Comparison of ENCODE assay signal across 9 cellular contexts in the genomic region with DNA sequence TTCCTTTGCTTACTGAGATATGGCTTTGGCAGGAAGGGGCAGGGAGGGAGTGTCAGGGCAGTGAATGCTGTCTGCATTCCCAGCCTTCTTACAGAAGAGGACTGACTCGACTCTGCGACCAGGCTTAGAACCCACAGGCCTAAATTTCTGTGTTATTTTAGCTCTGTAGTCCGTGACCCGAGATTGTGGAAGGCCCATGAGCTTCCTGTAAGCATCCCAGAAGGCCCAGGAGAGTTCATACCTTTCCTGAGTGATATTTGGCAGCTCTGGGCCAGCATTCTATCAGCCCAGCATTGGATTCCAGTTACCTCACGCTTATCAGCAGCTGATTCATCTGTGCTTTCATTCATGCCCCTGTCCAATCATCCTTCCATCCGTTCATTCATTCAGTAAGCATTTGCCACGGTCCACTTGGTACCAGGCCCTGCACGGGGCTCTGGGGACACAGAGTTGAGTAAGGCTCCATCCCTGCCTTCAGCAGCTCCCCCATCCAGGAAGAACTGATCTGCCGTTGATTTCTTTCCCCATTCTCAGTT. TPM values are rescaled to one million over a fixed set of nuclear protein-coding genes. Genes with fewer than 3 reads are reported as not detected.
A peak's percentile ranks its signal among the peaks of the same experiment; 100 is the strongest.
DNase-seq lines count a peak whose midpoint lies in the region; ATAC-seq and TF ChIP-seq lines count a peak whose summit lies in the region.
"Had no signal": no experiment of that assay in that cellular context is flagged by ENCODE, and none has a peak within 500 bp of the region (broad histone marks: within the 10 kb centered on the region; RNA-seq: fewer than 3 reads in every experiment).

No MANE protein-coding gene starts in this region.

- H3K27me3 ChIP-seq in sigmoid colon: no peaks in the 10 kb centered on the region

- 71 to 81% methylated on average over 9 of the region's 9 CpGs for WGBS in sigmoid colon, 2 donors

- H3K4me1 ChIP-seq in sigmoid colon: peaks cover 0 to 21% (median 16%) of the 10 kb centered on the region in 4 donors

- H3K4me3 ChIP-seq in fibroblast of the aortic adventitia (ENCODE audit: low read depth, low read length) (no peak overlapping the region), sigmoid colon (no peak overlapping the region)

- ATAC-seq in GM19023 (IDR thresholded peaks at IDR 0.05; ENCODE audit: unreplicated experiment) (no peak), HG02623 (IDR thresholded peaks at IDR 0.05; ENCODE audit: unreplicated experiment) (no peak)

- H3K9me3 ChIP-seq in sigmoid colon: no peaks in the 10 kb centered on the region

- TF ChIP-seq CTCF in RWPE1 (conservative IDR thresholded peaks at IDR 0.05; ENCODE audit: low read depth): no peak
- no peak for TF ChIP-seq CTCF in fibroblast of the aortic adventitia (IDR thresholded peaks at IDR 0.05; ENCODE audit: insufficient read depth, low read length)
- no peak for TF ChIP-seq CTCF in sigmoid colon (IDR thresholded peaks at IDR 0.05)

- no peak for TF ChIP-seq POLR2A in sigmoid colon (IDR thresholded peaks at IDR 0.05)

- TF ChIP-seq EP300 in sigmoid colon (IDR thresholded peaks at IDR 0.05): no peak

- DNase-seq in Daoy (ENCODE audit: low read depth) (peak; percentile 96), RWPE1 (ENCODE audit: low spot score) (peak; percentile 87), fibroblast of the aortic adventitia (ENCODE audit: low read depth) (peak; percentile 96), sigmoid colon (no peak), superior temporal gyrus (ENCODE audit: extremely low spot score) (no peak), NCI-H187 (lab: John Stamatoyannopoulos, UW) (no peak)
- DNase-seq: NCI-H1092 had no signal

- POLR2A ChIA-PET in RWPE1 (lab: Yijun Ruan, JAX; ENCODE audit: low non-redundant PET): interaction anchor here (0.6 to 0.7 kb wide), 2 partner anchors 95 to 216 kb away, joined by 3 to 4 read pairs; no protein-coding TSS in a partner anchor

- intact Hi-C loops in sigmoid colon (cut with DNase I): loop anchor here (5.0 kb wide), 1 partner anchor 454 kb away; no protein-coding TSS in a partner anchor

- CTCF ChIA-PET in RWPE1 (lab: Yijun Ruan, JAX): interaction anchor here (0.5 to 10.1 kb wide), 13 partner anchors 11 to 394 kb away, joined by 3 to 138 read pairs (median 4); a partner anchor contains a TSS

- H3K27ac ChIP-seq in RWPE1 (peak overlapping the region; percentile 79), sigmoid colon (peak overlapping the region; percentile 47 to 78 (median 61))

- peaks cover 0 to 49% (median 20%) of the 10 kb centered on the region in 4 donors for H3K36me3 ChIP-seq in sigmoid colon

RNA-seq across cellular contexts. Expression of a gene that starts 28.2 kb away (rescaled TPM):
- 103 and 113 TPM in 2 replicates for total RNA-seq in Daoy (2014; rRNA removed; shearing (Covaris generic))
- total RNA-seq in fibroblast of the aortic adventitia (ENCODE audit: low replicate concordance) (47.3 and 54.9 TPM in 2 replicates), sigmoid colon (10 to 100 TPM; 11.6 to 30.9 (median 25.4) TPM)
- 10 to 100 TPM; 31.2 to 70.9 (median 41.8) TPM for polyA plus RNA-seq in sigmoid colon

RNA-seq across cellular contexts. Expression of a gene that starts 52.5 kb away (rescaled TPM):
- 166 and 186 TPM in 2 replicates for total RNA-seq in Daoy (2014; rRNA removed; shearing (Covaris generic))
- total RNA-seq in fibroblast of the aortic adventitia (ENCODE audit: low replicate concordance) (224 and 229 TPM in 2 replicates), sigmoid colon (100 to 1,000 TPM; 117 to 154 (median 134) TPM)
- 100 to 1,000 TPM; 158 to 261 (median 249) TPM for polyA plus RNA-seq in sigmoid colon

Comparison
In these comparisons a context has a peak if more than half of its experiments do, and no peak if none do; other contexts are left out.
1. DNase-seq: peak in Daoy (single experiment), RWPE1 (single experiment) and fibroblast of the aortic adventitia (single experiment); none in sigmoid colon (single experiment), superior temporal gyrus (single experiment) and NCI-H187 (0 of 2).